17 cellular contexts compared by ENCODE assay signal in the genomic region with DNA sequence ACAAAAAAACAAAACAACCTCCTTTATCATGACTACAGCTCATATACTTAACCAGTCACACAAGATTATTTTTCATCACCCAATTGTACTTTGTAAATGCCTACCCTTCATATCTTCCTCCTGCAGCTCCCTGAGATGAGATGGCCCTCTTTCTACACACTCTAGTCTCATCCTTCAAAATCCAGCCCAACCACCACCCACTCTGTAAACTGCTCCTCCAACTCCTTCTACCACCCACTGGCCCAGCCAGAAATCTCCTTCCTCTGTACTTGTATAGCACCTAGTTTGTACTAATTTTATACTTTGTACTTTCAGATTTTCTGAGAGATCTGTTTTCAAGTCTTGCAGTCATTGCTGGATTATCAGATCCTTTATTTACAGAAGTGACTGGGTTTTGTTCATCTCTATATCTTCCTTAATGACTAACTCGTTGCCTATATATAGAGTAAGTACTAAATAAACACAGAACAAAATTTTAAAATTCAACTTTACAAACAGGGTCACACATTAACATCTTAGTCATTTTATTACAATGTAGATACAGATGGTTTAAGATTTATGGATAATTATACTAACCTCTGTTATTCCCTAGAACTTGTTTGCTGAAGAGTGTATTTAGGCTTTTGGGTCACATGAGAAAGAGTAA.
"Had no signal": no experiment of that assay in that cellular context is flagged by ENCODE, and none has a peak within 500 bp of the region (broad histone marks: within the 10 kb centered on the region; RNA-seq: fewer than 3 reads in every experiment).

No MANE protein-coding gene starts in this region.

- H3K27ac ChIP-seq: colonic mucosa, pancreas, prostate gland, right lobe of liver, spleen, thoracic aorta, transverse colon had no signal

- DNase-seq: colonic mucosa; heart left ventricle; hippocampal formation; natural killer cell; occipital lobe; pancreas; right lobe of liver; spleen; stimulated activated CD4-positive, alpha-beta T cell treated with anti-CD3 and anti-CD28 coated beads, Interleukin-15, amount 100 ng/mL, for 24 hours; stimulated activated CD4-positive, alpha-beta T cell treated with anti-CD3 and anti-CD28 coated beads, Interleukin-1b, Interleukin-23, amount 100 ng/mL, for 48 hours; stimulated activated CD4-positive, alpha-beta T cell treated with anti-CD3 and anti-CD28 coated beads, Interleukin-4, amount 100 ng/mL, for 24 hours; stimulated activated naive CD8-positive, alpha-beta T cell treated with anti-CD3 and anti-CD28 coated beads, Interleukin-15, amount 100 ng/mL, for 72 hours; substantia nigra; transverse colon had no signal

- H3K9me3 Mint-ChIP-seq: stimulated activated naive CD8-positive, alpha-beta T cell treated with anti-CD3 and anti-CD28 coated beads, Interleukin-15, amount 100 ng/mL, for 72 hours had no signal

- H3K27ac Mint-ChIP-seq: natural killer cell; stimulated activated memory B cell treated with anti-CD40 and anti-IgM and Interleukin-4, amounts not matched to agents 10 μg/mL and 1 μg/mL and 100 μg/mL, for 72 hours; stimulated activated naive CD8-positive, alpha-beta T cell treated with anti-CD3 and anti-CD28 coated beads, Interleukin-15, amount 100 ng/mL, for 72 hours had no signal

- H3K36me3 Mint-ChIP-seq: natural killer cell; stimulated activated memory B cell treated with anti-CD40 and anti-IgM and Interleukin-4, amounts not matched to agents 10 μg/mL and 1 μg/mL and 100 μg/mL, for 72 hours had no signal

- H3K4me1 ChIP-seq: colonic mucosa, prostate gland, right lobe of liver had no signal

- FAIRE-seq: pancreas had no signal

- H3K4me3 Mint-ChIP-seq: natural killer cell; stimulated activated memory B cell treated with anti-CD40 and anti-IgM and Interleukin-4, amounts not matched to agents 10 μg/mL and 1 μg/mL and 100 μg/mL, for 72 hours; stimulated activated naive CD8-positive, alpha-beta T cell treated with anti-CD3 and anti-CD28 coated beads, Interleukin-15, amount 100 ng/mL, for 72 hours had no signal

- H3K4me1 Mint-ChIP-seq: natural killer cell; stimulated activated memory B cell treated with anti-CD40 and anti-IgM and Interleukin-4, amounts not matched to agents 10 μg/mL and 1 μg/mL and 100 μg/mL, for 72 hours had no signal

- H3K9me3 ChIP-seq: colonic mucosa, heart left ventricle, pancreas, prostate gland, right lobe of liver, spleen, thoracic aorta, transverse colon had no signal

- H3K4me3 ChIP-seq: colonic mucosa, heart left ventricle, pancreas, prostate gland, right lobe of liver, spleen, thoracic aorta, transverse colon had no signal

- H3K27me3 Mint-ChIP-seq: stimulated activated memory B cell treated with anti-CD40 and anti-IgM and Interleukin-4, amounts not matched to agents 10 μg/mL and 1 μg/mL and 100 μg/mL, for 72 hours had no signal

- ATAC-seq: natural killer cell; right lobe of liver; stimulated activated memory B cell treated with anti-CD40 and anti-IgM and Interleukin-4, amounts not matched to agents 10 μg/mL and 1 μg/mL and 100 μg/mL, for 72 hours; stimulated activated naive CD8-positive, alpha-beta T cell treated with anti-CD3 and anti-CD28 coated beads, Interleukin-15, amount 100 ng/mL, for 72 hours had no signal
